In genomic region chr4:26860922-26861433, GRCh38 we compare ENCODE assay signal across 8 cellular contexts. TPM values are rescaled to one million over a fixed set of nuclear protein-coding genes. Genes with fewer than 3 reads are reported as not detected.
A peak's percentile ranks its signal among the peaks of the same experiment; 100 is the strongest.
DNase-seq lines count a peak whose midpoint lies in the region; ATAC-seq and TF ChIP-seq lines count a peak whose summit lies in the region.

No MANE protein-coding gene starts in this region.

- in situ Hi-C loops in Caki2 (cut with HindIII; ENCODE audit: low pct_unique_long_range_greater_than_20kb, low sequenced_read_pairs): no loop called here

- intact Hi-C loops in ascending aorta (cut with DNase I): loop anchor here (2.0 to 5.0 kb wide), 2 partner anchors 150 to 1484 kb away; partner anchors contain the start of gene ANAPC4

- H3K27ac Mint-ChIP-seq in T-helper 2 cell treated with Interferon-gamma antibody and Interleukin-4, amounts not matched to agents 5 μg/mL and 100 μg/mL, for 36 hours: peak overlapping the region; percentile 98

- H3K27me3 Mint-ChIP-seq in T-helper 2 cell treated with Interferon-gamma antibody and Interleukin-4, amounts not matched to agents 5 μg/mL and 100 μg/mL, for 36 hours (ENCODE audit: low read depth): peaks cover 8% of the 10 kb centered on the region

- DNase-seq in Caki2 (ENCODE audit: low read depth) (peak; percentile 70), ascending aorta (ENCODE audit: low spot score in 2 of 2) (peak in 1 of 2 donors; percentile 80), DMS153 treated with DMSO at 0.1 percent for 48 hours (lab: John Stamatoyannopoulos, UW; ENCODE audit: unreplicated experiment) (no peak)
- DNase-seq in T-helper 2 cell treated with Interferon-gamma antibody and Interleukin-4, amounts not matched to agents 5 μg/mL and 100 μg/mL, for 36 hours (ENCODE audit: low spot score): no peak

- H3K4me3 ChIP-seq in ascending aorta (peak overlapping the region; percentile 95 to 100), iPS-11a (ENCODE audit: low read depth, low read length) (peak overlapping the region; percentile 40), skeletal muscle tissue (ENCODE audit: low read length in 3 of 3) (peak overlapping the region; percentile 84 to 97 (median 89))

- H3K9me3 Mint-ChIP-seq in T-helper 2 cell treated with Interferon-gamma antibody and Interleukin-4, amounts not matched to agents 5 μg/mL and 100 μg/mL, for 36 hours: no peaks in the 10 kb centered on the region

- H3K27me3 ChIP-seq in ascending aorta (no peaks in the 10 kb centered on the region), skeletal muscle tissue (ENCODE audit: control insufficient read depth in 3 of 3, insufficient read depth in 3 of 3, low read length in 3 of 3) (no peaks in the 10 kb centered on the region)

- peak overlapping the region; percentile 60 to 85 (median 84) for H3K9ac ChIP-seq in skeletal muscle tissue (ENCODE audit: low read depth in 1 of 3, low read length in 3 of 3)

- H3K36me3 ChIP-seq in ascending aorta (no peaks in the 10 kb centered on the region), skeletal muscle tissue (ENCODE audit: control insufficient read depth in 3 of 3, insufficient read depth in 3 of 3, low read length in 3 of 3) (no peaks in the 10 kb centered on the region)

- peak; percentile 10 for ATAC-seq in GM21367 (IDR thresholded peaks at IDR 0.05; ENCODE audit: unreplicated experiment)
- peak; percentile 0 for ATAC-seq in HG03575 (IDR thresholded peaks at IDR 0.05; ENCODE audit: extremely low read depth, insufficient number of reproducible peaks, low FRiP score, unreplicated experiment)

- peak overlapping the region; percentile 99 for H3K4me3 Mint-ChIP-seq in T-helper 2 cell treated with Interferon-gamma antibody and Interleukin-4, amounts not matched to agents 5 μg/mL and 100 μg/mL, for 36 hours

- peak in 1 of 3 experiments; percentile 7 for TF ChIP-seq CTCF in ascending aorta (IDR thresholded peaks at IDR 0.05)

- H3K9me3 ChIP-seq in ascending aorta (no peaks in the 10 kb centered on the region), skeletal muscle tissue (ENCODE audit: control insufficient read depth in 3 of 3, low read length in 3 of 3) (no peaks in the 10 kb centered on the region)

- peaks cover 7 to 20% of the 10 kb centered on the region in 2 donors for H3K4me1 ChIP-seq in ascending aorta
- peaks cover 24 to 48% (median 32%) of the 10 kb centered on the region in 3 donors for H3K4me1 ChIP-seq in skeletal muscle tissue (ENCODE audit: control insufficient read depth in 3 of 3, insufficient read depth in 3 of 3, low read length in 3 of 3)

- peaks cover 54% of the 10 kb centered on the region for H3K4me1 Mint-ChIP-seq in T-helper 2 cell treated with Interferon-gamma antibody and Interleukin-4, amounts not matched to agents 5 μg/mL and 100 μg/mL, for 36 hours (ENCODE audit: low read depth)

- H3K36me3 Mint-ChIP-seq in T-helper 2 cell treated with Interferon-gamma antibody and Interleukin-4, amounts not matched to agents 5 μg/mL and 100 μg/mL, for 36 hours (ENCODE audit: low read depth): peaks cover 7% of the 10 kb centered on the region

- peak overlapping the region; percentile 92 to 98 for H3K27ac ChIP-seq in ascending aorta
- H3K27ac ChIP-seq in skeletal muscle tissue (ENCODE audit: low read depth, low read length): peak overlapping the region; percentile 71

RNA-seq across cellular contexts. Expression of gene STIM2, which starts 0.3 kb away (rescaled TPM):
- total RNA-seq in Caki2 (2014; rRNA removed; shearing (Covaris generic); ENCODE audit: low replicate concordance): 17.7 and 26.7 TPM in 2 replicates
- total RNA-seq in ascending aorta (17.2 TPM), skeletal muscle tissue (16.2 TPM)

Comparison
In these comparisons a context has a peak if more than half of its experiments do, and no peak if none do; other contexts are left out.
1. H3K4me3 ChIP-seq: peak in every context shown above with its lines; median percentile 98 in ascending aorta; 89 in skeletal muscle tissue; 40 in iPS-11a.